ENCODE assay signal across 17 cellular contexts in genomic region chr6:7630792-7631191, GRCh38.
"Had no signal": no experiment of that assay in that cellular context is flagged by ENCODE, and none has a peak within 500 bp of the region (broad histone marks: within the 10 kb centered on the region; RNA-seq: fewer than 3 reads in every experiment).

No MANE protein-coding gene starts in this region.

- H3K4me3 ChIP-seq: heart right ventricle, mucosa of descending colon, sigmoid colon, skin epidermis, suprapubic skin, thyroid gland, upper lobe of left lung, vagina had no signal

- H3K27ac ChIP-seq: heart right ventricle, sigmoid colon, skin epidermis, suprapubic skin, thyroid gland, upper lobe of left lung, vagina had no signal

- H3K4me3 Mint-ChIP-seq: naive thymus-derived CD8-positive, alpha-beta T cell had no signal

- H3K36me3 Mint-ChIP-seq: naive thymus-derived CD8-positive, alpha-beta T cell had no signal

- H3K36me3 ChIP-seq: heart right ventricle, sigmoid colon, suprapubic skin, thyroid gland, upper lobe of left lung, vagina had no signal

- H3K4me1 ChIP-seq: heart right ventricle, sigmoid colon, suprapubic skin, upper lobe of left lung, vagina had no signal

- H3K9me3 ChIP-seq: heart right ventricle, mucosa of descending colon, sigmoid colon, suprapubic skin, thyroid gland, upper lobe of left lung, vagina had no signal

- ATAC-seq: heart right ventricle; left lobe of liver; naive thymus-derived CD8-positive, alpha-beta T cell had no signal

- DNase-seq: cerebellar nuclear complex; effector CD4-positive, alpha-beta T cell; heart right ventricle; mammary epithelial cell; naive thymus-derived CD8-positive, alpha-beta T cell; posterior cingulate gyrus; sigmoid colon; stimulated activated naive CD4-positive, alpha-beta T cell treated with Interleukin-2 at 50 U/mL for 16 hours; thyroid gland; upper lobe of left lung had no signal

- H3K27ac Mint-ChIP-seq: naive thymus-derived CD8-positive, alpha-beta T cell had no signal

- H3K27me3 ChIP-seq: sigmoid colon, suprapubic skin, thyroid gland, upper lobe of left lung, vagina had no signal

- FAIRE-seq: colon, frontal cortex had no signal

- H3K4me1 Mint-ChIP-seq: naive thymus-derived CD8-positive, alpha-beta T cell had no signal
